ENCODE assay signal across 8 cellular contexts in genomic region chr3:95705786-95706418, GRCh38.
DNase-seq lines count a peak whose midpoint lies in the region; ATAC-seq and TF ChIP-seq lines count a peak whose summit lies in the region.

No MANE protein-coding gene starts in this region.

- H3K36me3 ChIP-seq in CD4-positive, CD25-positive, alpha-beta regulatory T cell (ENCODE audit: control insufficient read depth, insufficient read depth, low read length) = no peaks in the 10 kb centered on the region
- H3K36me3 ChIP-seq in stomach = no peaks in the 10 kb centered on the region
- H3K36me3 ChIP-seq in ovary = no peaks in the 10 kb centered on the region

- no peak for TF ChIP-seq EP300 in stomach (IDR thresholded peaks at IDR 0.05)
- TF ChIP-seq EP300 in ovary (IDR thresholded peaks at IDR 0.05) = no peak

- H3K27me3 Mint-ChIP-seq in CD4-positive, CD25-positive, alpha-beta regulatory T cell = no peaks in the 10 kb centered on the region

- H3K4me1 Mint-ChIP-seq in CD4-positive, CD25-positive, alpha-beta regulatory T cell = peaks cover 0 to 2% (median 0%) of the 10 kb centered on the region in 4 donors

- peak in 2 of 3 donors; percentile 7 to 42 for DNase-seq in CD4-positive, CD25-positive, alpha-beta regulatory T cell
- DNase-seq in LNCaP clone FGC (ENCODE audit: low read depth) = no peak
- peak; percentile 16 for DNase-seq in central memory CD4-positive, alpha-beta T cell
- no peak for DNase-seq in amygdala (lab: John Stamatoyannopoulos, UW)
- no peak for DNase-seq in stomach
- no peak for DNase-seq in ovary
- DNase-seq in NCI-H1694 treated with DMSO at 0.1 percent for 48 hours (lab: John Stamatoyannopoulos, UW) = no peak

- no peaks in the 10 kb centered on the region for H3K36me3 Mint-ChIP-seq in CD4-positive, CD25-positive, alpha-beta regulatory T cell

- H3K27ac ChIP-seq in CD4-positive, CD25-positive, alpha-beta regulatory T cell (ENCODE audit: insufficient read depth, low read length, poor library complexity, severe bottlenecking) = no peak overlapping the region
- H3K27ac ChIP-seq in stomach (no peak overlapping the region), ovary (no peak overlapping the region)

- intact Hi-C loops in stomach (cut with DNase I; ENCODE audit: low total_unique reads) = no loop called here
- intact Hi-C loops in ovary (cut with DNase I) = no loop called here

- H3K4me3 ChIP-seq in CD4-positive, CD25-positive, alpha-beta regulatory T cell (ENCODE audit: low read depth, low read length) = peak overlapping the region; percentile 38
- peak overlapping the region; percentile 26; the same call in 1 of the 2 replicates for H3K4me3 ChIP-seq in LNCaP clone FGC (ENCODE audit: low read depth, low read length)
- peak overlapping the region in 2 of 4 donors; percentile 18 to 24 for H3K4me3 ChIP-seq in stomach
- H3K4me3 ChIP-seq in ovary = no peak overlapping the region

- ATAC-seq in CD4-positive, CD25-positive, alpha-beta regulatory T cell (ENCODE audit: low read depth in 2 of 2) = no peak
- peak; percentile 69 for ATAC-seq in GM19467 (IDR thresholded peaks at IDR 0.05; ENCODE audit: unreplicated experiment)

- WGBS in stomach, 5 donors = 85 to 90% (median 89%) methylated on average over 9 of the region's 9 CpGs
- WGBS in ovary, 3 donors = 81 to 91% (median 82%) methylated on average over 9 of the region's 9 CpGs

- no peaks in the 10 kb centered on the region for H3K4me1 ChIP-seq in CD4-positive, CD25-positive, alpha-beta regulatory T cell (ENCODE audit: control insufficient read depth, insufficient read depth, low read length, poor library complexity, severe bottlenecking)
- no peaks in the 10 kb centered on the region for H3K4me1 ChIP-seq in stomach
- H3K4me1 ChIP-seq in ovary (ENCODE audit: insufficient read depth) = no peaks in the 10 kb centered on the region

- no peaks in the 10 kb centered on the region for H3K27me3 ChIP-seq in CD4-positive, CD25-positive, alpha-beta regulatory T cell (ENCODE audit: control insufficient read depth, insufficient read depth, low read length)
- H3K27me3 ChIP-seq in stomach (no peaks in the 10 kb centered on the region), ovary (no peaks in the 10 kb centered on the region)

- TF ChIP-seq CTCF in LNCaP clone FGC (IDR thresholded peaks at IDR 0.05; ENCODE audit: control insufficient read depth, extremely low read depth, insufficient read depth) (no peak), stomach (IDR thresholded peaks at IDR 0.05) (no peak), ovary (IDR thresholded peaks at IDR 0.05) (no peak)

- peaks cover 0 to 4% of the 10 kb centered on the region in 2 experiments for H3K9me3 ChIP-seq in CD4-positive, CD25-positive, alpha-beta regulatory T cell (ENCODE audit: control insufficient read depth in 2 of 2, low read length in 2 of 2)
- H3K9me3 ChIP-seq in stomach (peaks cover 0 to 22% (median 8%) of the 10 kb centered on the region in 4 donors), ovary (no peaks in the 10 kb centered on the region)

- H3K9me3 Mint-ChIP-seq in CD4-positive, CD25-positive, alpha-beta regulatory T cell = peaks cover 2 to 34% (median 9%) of the 10 kb centered on the region in 7 donors

- H3K27ac Mint-ChIP-seq in CD4-positive, CD25-positive, alpha-beta regulatory T cell = no peak overlapping the region

- peak overlapping the region in 3 of 4 donors; percentile 64 to 74 (median 66) for H3K4me3 Mint-ChIP-seq in CD4-positive, CD25-positive, alpha-beta regulatory T cell

- no peak for TF ChIP-seq POLR2A in stomach (IDR thresholded peaks at IDR 0.05)
- TF ChIP-seq POLR2A in ovary (IDR thresholded peaks at IDR 0.05) = no peak

Comparison
In these comparisons a context has a peak if more than half of its experiments do, and no peak if none do; other contexts are left out.
1. DNase-seq: peak in CD4-positive, CD25-positive, alpha-beta regulatory T cell (2 of 3) and central memory CD4-positive, alpha-beta T cell (single experiment); none in LNCaP clone FGC (single experiment), amygdala (0 of 56), stomach (single experiment), ovary (0 of 5) and NCI-H1694 treated with DMSO at 0.1 percent for 48 hours (single experiment).